ENCODE assay signal across 8 cellular contexts in genomic region chr1:156193208-156193487, GRCh38. TPM values are rescaled to one million over a fixed set of nuclear protein-coding genes. Genes with fewer than 3 reads are reported as not detected.
DNase-seq lines count a peak whose midpoint lies in the region; ATAC-seq and TF ChIP-seq lines count a peak whose summit lies in the region.

No MANE protein-coding gene starts in this region.

- H3K27me3 Mint-ChIP-seq in natural killer cell treated with Interleukin-12 subunit alpha and Interleukin-12 subunit beta and Interleukin-15 and Interleukin-18, amount 100 ng/mL, for 72 hours = no peaks in the 10 kb centered on the region

- peak overlapping the region; percentile 89 to 97 for H3K27ac Mint-ChIP-seq in natural killer cell treated with Interleukin-12 subunit alpha and Interleukin-12 subunit beta and Interleukin-15 and Interleukin-18, amount 100 ng/mL, for 72 hours

- H3K9me3 Mint-ChIP-seq in natural killer cell treated with Interleukin-12 subunit alpha and Interleukin-12 subunit beta and Interleukin-15 and Interleukin-18, amount 100 ng/mL, for 72 hours = no peaks in the 10 kb centered on the region

- ATAC-seq in natural killer cell treated with Interleukin-12 subunit alpha and Interleukin-12 subunit beta and Interleukin-15 and Interleukin-18, amount 100 ng/mL, for 72 hours = no peak
- ATAC-seq in GM21717 (IDR thresholded peaks at IDR 0.05; ENCODE audit: unreplicated experiment) = no peak

- TF ChIP-seq CTCF in AG10803 (conservative IDR thresholded peaks at IDR 0.05; ENCODE audit: low read length) (no peak), LNCaP clone FGC (IDR thresholded peaks at IDR 0.05; ENCODE audit: control insufficient read depth, extremely low read depth, insufficient read depth) (no peak), choroid plexus epithelial cell (conservative IDR thresholded peaks at IDR 0.05; ENCODE audit: low read depth, low read length) (no peak)

- H3K4me3 Mint-ChIP-seq in natural killer cell treated with Interleukin-12 subunit alpha and Interleukin-12 subunit beta and Interleukin-15 and Interleukin-18, amount 100 ng/mL, for 72 hours = peak overlapping the region; percentile 99

- H3K4me3 ChIP-seq in AG10803 (ENCODE audit: low read length) (peak overlapping the region; percentile 74), LNCaP clone FGC (ENCODE audit: low read depth, low read length) (peak overlapping the region; percentile 73), choroid plexus epithelial cell (ENCODE audit: low read depth, low read length) (peak overlapping the region; percentile 70)

- H3K36me3 Mint-ChIP-seq in natural killer cell treated with Interleukin-12 subunit alpha and Interleukin-12 subunit beta and Interleukin-15 and Interleukin-18, amount 100 ng/mL, for 72 hours = peaks cover 16% of the 10 kb centered on the region

- DNase-seq in AG10803 (ENCODE audit: low read depth) (no peak), LNCaP clone FGC (ENCODE audit: low read depth) (no peak), choroid plexus epithelial cell (ENCODE audit: low read depth) (no peak), NCI-H82 (lab: John Stamatoyannopoulos, UW) (no peak), OCI-M1 (lab: John Stamatoyannopoulos, UW) (no peak), GM19240 (ENCODE audit: insufficient read length, low spot score) (no peak)
- DNase-seq in natural killer cell treated with Interleukin-12 subunit alpha and Interleukin-12 subunit beta and Interleukin-15 and Interleukin-18, amount 100 ng/mL, for 72 hours (ENCODE audit: low spot score) = no peak

- peaks cover 35 to 46% of the 10 kb centered on the region in 2 donors for H3K4me1 Mint-ChIP-seq in natural killer cell treated with Interleukin-12 subunit alpha and Interleukin-12 subunit beta and Interleukin-15 and Interleukin-18, amount 100 ng/mL, for 72 hours (ENCODE audit: low read depth in 2 of 2)

RNA-seq across cellular contexts. Expression of gene SLC25A44, which starts 0.8 kb away (rescaled TPM):
- total RNA-seq in natural killer cell treated with Interleukin-12 subunit alpha and Interleukin-12 subunit beta and Interleukin-15 and Interleukin-18, amount 100 ng/mL, for 72 hours = 10 to 100 TPM; 54.4 to 56.6 TPM

RNA-seq across cellular contexts. Expression of gene PMF1, which starts 19.7 kb away (rescaled TPM):
- 100 to 1,000 TPM in 1 of 2 donors, 10 to 100 TPM in 1; 90.6 to 105 TPM for total RNA-seq in natural killer cell treated with Interleukin-12 subunit alpha and Interleukin-12 subunit beta and Interleukin-15 and Interleukin-18, amount 100 ng/mL, for 72 hours

RNA-seq across cellular contexts. Expression of gene SEMA4A, which starts 39.8 kb away (rescaled TPM):
- total RNA-seq in natural killer cell treated with Interleukin-12 subunit alpha and Interleukin-12 subunit beta and Interleukin-15 and Interleukin-18, amount 100 ng/mL, for 72 hours = 10 to 100 TPM in 1 of 2 donors, 1 to 10 TPM in 1; 3.9 to 16.6 TPM

RNA-seq across cellular contexts. Expression of gene BGLAP, which starts 48.8 kb away (rescaled TPM):
- 1 to 10 TPM; 1.8 to 2.3 TPM for total RNA-seq in natural killer cell treated with Interleukin-12 subunit alpha and Interleukin-12 subunit beta and Interleukin-15 and Interleukin-18, amount 100 ng/mL, for 72 hours

RNA-seq across cellular contexts. Expression of gene PAQR6, which starts 54.7 kb away (rescaled TPM):
- total RNA-seq in natural killer cell treated with Interleukin-12 subunit alpha and Interleukin-12 subunit beta and Interleukin-15 and Interleukin-18, amount 100 ng/mL, for 72 hours = 1 to 10 TPM; 5.9 to 9.5 TPM
